1 cellular context compared by ENCODE assay signal in the genomic region with DNA sequence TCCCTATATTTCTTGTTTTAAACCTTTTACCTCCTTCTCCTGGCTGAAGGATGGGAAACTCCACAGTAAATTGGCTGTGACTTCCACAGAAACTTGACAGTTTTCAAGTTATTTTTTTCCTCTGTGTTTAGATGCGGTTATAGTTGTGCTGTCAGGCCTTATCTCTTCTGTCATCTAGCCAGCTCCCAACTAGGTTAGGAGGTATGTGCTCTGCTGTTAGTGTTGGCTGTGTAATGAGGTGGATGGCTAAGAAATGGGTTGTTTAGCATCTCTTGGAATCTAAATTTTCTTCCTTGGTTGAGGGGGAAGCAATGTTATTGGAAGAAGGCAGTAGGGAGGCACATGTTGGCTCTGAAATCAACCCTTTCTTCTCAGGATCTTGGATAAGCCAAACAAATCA.
TF ChIP-seq lines count a peak whose summit lies in the region.

No MANE protein-coding gene starts in this region.

TF ChIP-seq in IMR-90, 13 proteins besides CTCF, POLR2A, EP300 and RAD21:
- TF ChIP-seq RCOR1 (IDR thresholded peaks at IDR 0.05; ENCODE audit: insufficient replicate concordance, low read length): no peak
- no peak for TF ChIP-seq CEBPB (IDR thresholded peaks at IDR 0.05; ENCODE audit: low read depth, low read length)
- TF ChIP-seq CHD1 (IDR thresholded peaks at IDR 0.05; ENCODE audit: low read depth, low read length): no peak
- TF ChIP-seq, protein P1, sequence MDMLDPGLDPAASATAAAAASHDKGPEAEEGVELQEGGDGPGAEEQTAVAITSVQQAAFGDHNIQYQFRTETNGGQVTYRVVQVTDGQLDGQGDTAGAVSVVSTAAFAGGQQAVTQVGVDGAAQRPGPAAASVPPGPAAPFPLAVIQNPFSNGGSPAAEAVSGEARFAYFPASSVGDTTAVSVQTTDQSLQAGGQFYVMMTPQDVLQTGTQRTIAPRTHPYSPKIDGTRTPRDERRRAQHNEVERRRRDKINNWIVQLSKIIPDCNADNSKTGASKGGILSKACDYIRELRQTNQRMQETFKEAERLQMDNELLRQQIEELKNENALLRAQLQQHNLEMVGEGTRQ (IDR thresholded peaks at IDR 0.05; ENCODE audit: low read depth, low read length): no peak
- TF ChIP-seq, protein P2, sequence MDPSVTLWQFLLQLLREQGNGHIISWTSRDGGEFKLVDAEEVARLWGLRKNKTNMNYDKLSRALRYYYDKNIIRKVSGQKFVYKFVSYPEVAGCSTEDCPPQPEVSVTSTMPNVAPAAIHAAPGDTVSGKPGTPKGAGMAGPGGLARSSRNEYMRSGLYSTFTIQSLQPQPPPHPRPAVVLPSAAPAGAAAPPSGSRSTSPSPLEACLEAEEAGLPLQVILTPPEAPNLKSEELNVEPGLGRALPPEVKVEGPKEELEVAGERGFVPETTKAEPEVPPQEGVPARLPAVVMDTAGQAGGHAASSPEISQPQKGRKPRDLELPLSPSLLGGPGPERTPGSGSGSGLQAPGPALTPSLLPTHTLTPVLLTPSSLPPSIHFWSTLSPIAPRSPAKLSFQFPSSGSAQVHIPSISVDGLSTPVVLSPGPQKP (IDR thresholded peaks at IDR 0.05; ENCODE audit: borderline replicate concordance, low read depth, low read length): no peak
- TF ChIP-seq BHLHE40 (IDR thresholded peaks at IDR 0.05; ENCODE audit: low read depth, low read length): no peak
- TF ChIP-seq NFE2L2 (IDR thresholded peaks at IDR 0.05; ENCODE audit: low read depth, low read length): no peak
- no peak for TF ChIP-seq MXI1 (IDR thresholded peaks at IDR 0.05; ENCODE audit: borderline replicate concordance, low read depth, low read length)
